ENCODE assay signal across 6 cellular contexts in the genomic region with DNA sequence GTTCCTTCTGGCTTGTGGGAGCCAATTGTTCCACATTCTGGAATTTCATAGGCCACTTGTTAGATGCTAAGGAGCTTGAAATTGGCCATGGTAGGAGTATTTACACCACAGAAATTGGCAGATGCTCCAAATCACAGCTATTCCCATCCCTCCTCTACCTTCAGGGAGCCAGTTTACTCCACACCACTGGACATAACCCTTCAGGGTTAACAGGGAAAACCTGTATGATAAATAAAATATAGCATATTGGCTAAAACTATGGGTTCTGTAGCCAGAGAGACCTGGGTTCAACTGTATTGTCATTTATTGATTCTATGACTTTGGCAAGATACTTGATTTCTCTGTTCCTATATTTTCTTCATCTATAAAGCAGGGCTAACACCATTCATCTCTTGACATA.
"Had no signal": no experiment of that assay in that cellular context is flagged by ENCODE, and none has a peak within 500 bp of the region (broad histone marks: within the 10 kb centered on the region; RNA-seq: fewer than 3 reads in every experiment).

No MANE protein-coding gene starts in this region.

- ATAC-seq: GM12878 had no signal

- FAIRE-seq: G401.6, GM12878, GM18507, GM19239 had no signal

- H3K4me3 ChIP-seq: GM12878 had no signal

- DNase-seq: GDM1, GF-D8 had no signal
